ENCODE assay signal across 10 cellular contexts in the genomic region with DNA sequence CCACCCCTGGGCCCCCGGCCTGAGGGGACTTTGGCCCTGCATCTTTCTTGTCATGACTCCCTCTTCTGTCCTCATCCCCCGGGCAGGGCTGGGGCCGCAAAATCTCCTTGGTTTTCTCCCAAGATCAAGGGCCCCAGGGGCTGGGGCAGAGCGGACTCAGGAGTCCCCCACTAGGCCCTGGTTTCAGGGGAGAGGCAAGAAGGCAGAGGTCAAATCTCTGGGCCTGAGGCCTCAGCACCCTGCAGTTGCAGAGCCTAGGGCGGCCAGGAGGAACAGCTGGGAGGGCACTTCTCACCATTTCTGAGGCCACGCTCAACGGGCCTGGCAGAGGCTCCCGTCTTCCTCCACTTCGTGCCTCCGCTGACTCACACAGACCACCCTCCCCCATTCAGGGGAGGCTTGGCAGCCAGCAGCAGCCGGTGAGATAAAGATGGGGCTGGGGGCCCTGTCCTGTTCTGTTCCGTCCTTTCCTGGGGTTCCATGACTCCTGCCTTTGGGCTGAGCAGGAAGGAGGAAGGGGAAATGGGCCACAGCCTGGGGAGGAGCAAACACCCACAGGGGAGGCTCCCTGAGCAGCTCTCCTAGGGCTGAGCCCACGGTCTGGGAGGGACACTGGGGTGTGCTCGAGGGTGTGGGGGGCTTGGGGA. TPM values are rescaled to one million over a fixed set of nuclear protein-coding genes. Genes with fewer than 3 reads are reported as not detected.
DNase-seq lines count a peak whose midpoint lies in the region; ATAC-seq and TF ChIP-seq lines count a peak whose summit lies in the region.
"Had no signal": no experiment of that assay in that cellular context is flagged by ENCODE, and none has a peak within 500 bp of the region (broad histone marks: within the 10 kb centered on the region; RNA-seq: fewer than 3 reads in every experiment).

No MANE protein-coding gene starts in this region.

- no peaks in the 10 kb centered on the region for H4K20me1 ChIP-seq in SK-N-SH (ENCODE audit: insufficient read depth)

- TF ChIP-seq POLR2A in esophagus squamous epithelium (IDR thresholded peaks at IDR 0.05): no peak

- POLR2A ChIA-PET in SK-N-SH (lab: Yijun Ruan, JAX): no interaction called here

- no peak overlapping the region for H3K4me2 ChIP-seq in SK-N-SH

- TF ChIP-seq EP300 in SK-N-SH (IDR thresholded peaks at IDR 0.05; ENCODE audit: borderline replicate concordance in 1 of 2, low read depth in 1 of 2, low read length in 1 of 2): no peak

- no peak for TF ChIP-seq RAD21 in SK-N-SH (IDR thresholded peaks at IDR 0.05; ENCODE audit: low read length)

- peak overlapping the region; percentile 19 to 84 (median 50) for H3K27ac ChIP-seq in esophagus squamous epithelium
- H3K27ac ChIP-seq in psoas muscle: peak overlapping the region; percentile 58
- no peak overlapping the region for H3K27ac ChIP-seq in SK-N-SH (ENCODE audit: low read depth in 2 of 2, low read length in 1 of 2)
- H3K27ac ChIP-seq: epithelial cell of prostate had no signal

- peak in 3 of 4 donors; percentile 11 to 54 (median 36) for ATAC-seq in psoas muscle
- ATAC-seq in HG03442 (IDR thresholded peaks at IDR 0.05; ENCODE audit: unreplicated experiment): no peak
- no peak for ATAC-seq in GM18867 (IDR thresholded peaks at IDR 0.05; ENCODE audit: unreplicated experiment)

- DNase-seq in GDM1 (lab: John Stamatoyannopoulos, UW) (peak; percentile 40), NT2/D1 (ENCODE audit: low read depth, low spot score) (no peak), esophagus squamous epithelium (lab: John Stamatoyannopoulos, UW) (no peak), psoas muscle (peak in 1 of 2 donors; percentile 52), SK-N-SH (no peak), NCI-H1694 (lab: John Stamatoyannopoulos, UW) (no peak)
- DNase-seq: DMS153 had no signal

- CTCF ChIA-PET in SK-N-SH (lab: Yijun Ruan, JAX): interaction anchor here (0.7 to 2.5 kb wide), 8 partner anchors 10 to 59 kb away, joined by 3 to 13 read pairs (median 5); no protein-coding TSS in a partner anchor

- H3K9me3 ChIP-seq in NT2/D1 (ENCODE audit: insufficient read depth, low read length) (no peaks in the 10 kb centered on the region), esophagus squamous epithelium (no peaks in the 10 kb centered on the region), psoas muscle (no peaks in the 10 kb centered on the region), SK-N-SH (no peaks in the 10 kb centered on the region)

- H3K4me1 ChIP-seq in NT2/D1 (ENCODE audit: insufficient read depth, insufficient read length) (peaks cover 27% of the 10 kb centered on the region), esophagus squamous epithelium (peaks cover 0 to 23% (median 0%) of the 10 kb centered on the region in 3 donors), psoas muscle (peaks cover 9% of the 10 kb centered on the region), SK-N-SH (ENCODE audit: control insufficient read depth in 1 of 2, insufficient read depth in 2 of 2, low read depth in 1 of 2, low read length in 1 of 2) (no peaks in the 10 kb centered on the region; a peak in 1 of 4 replicates)

- peaks cover 31% of the 10 kb centered on the region for H3K36me3 ChIP-seq in NT2/D1 (ENCODE audit: insufficient read depth, insufficient read length, low read length)
- H3K36me3 ChIP-seq in esophagus squamous epithelium: no peaks in the 10 kb centered on the region
- no peaks in the 10 kb centered on the region for H3K36me3 ChIP-seq in psoas muscle (ENCODE audit: insufficient read depth in 1 of 2, low read depth in 1 of 2)
- H3K36me3 ChIP-seq in SK-N-SH (replicated peaks in 1 of 2; ENCODE audit: control insufficient read depth in 1 of 2, insufficient read depth in 2 of 2, low read length in 1 of 2): no peaks in the 10 kb centered on the region

- H3K79me2 ChIP-seq in SK-N-SH (ENCODE audit: insufficient read depth): no peaks in the 10 kb centered on the region

- H3F3A ChIP-seq in SK-N-SH (replicated peaks; ENCODE audit: insufficient read depth): no peaks in the 10 kb centered on the region

- no peak overlapping the region for H2AFZ ChIP-seq in SK-N-SH (ENCODE audit: low read depth)

- WGBS in esophagus squamous epithelium, 2 donors: 49 to 80% methylated on average over 2 to 6 of the region's 14 CpGs
- WGBS in psoas muscle, 3 donors: 57 to 67% (median 59%) methylated on average over 14 of the region's 14 CpGs
- 56% methylated on average over 9 of the region's 14 CpGs for WGBS in SK-N-SH (ENCODE audit: low lambda C conversion rate)

- no peaks in the 10 kb centered on the region for H3K27me3 ChIP-seq in NT2/D1 (ENCODE audit: insufficient read depth, insufficient read length)
- H3K27me3 ChIP-seq in esophagus squamous epithelium: peaks cover 0 to 26% (median 0%) of the 10 kb centered on the region in 4 donors
- H3K27me3 ChIP-seq in psoas muscle (ENCODE audit: insufficient read depth in 3 of 3, low read length in 2 of 3): no peaks in the 10 kb centered on the region
- peaks cover 49% of the 10 kb centered on the region for H3K27me3 ChIP-seq in SK-N-SH (ENCODE audit: insufficient read depth)

- H3K9ac ChIP-seq in NT2/D1 (ENCODE audit: insufficient read length, low read depth) (peak overlapping the region; percentile 39), SK-N-SH (no peak overlapping the region)

- no peak overlapping the region for H3K4me3 ChIP-seq in NT2/D1 (ENCODE audit: insufficient read length, low read depth)
- peak overlapping the region; percentile 6 to 48 (median 22) for H3K4me3 ChIP-seq in esophagus squamous epithelium
- H3K4me3 ChIP-seq in psoas muscle: peak overlapping the region; percentile 56
- no peak overlapping the region for H3K4me3 ChIP-seq in SK-N-SH (ENCODE audit: low read depth in 2 of 2, low read length in 1 of 2)

- intact Hi-C loops in esophagus squamous epithelium (cut with DNase I) (no loop called here), psoas muscle (cut with DNase I) (no loop called here)

- TF ChIP-seq CTCF in esophagus squamous epithelium (IDR thresholded peaks at IDR 0.05) (no peak), psoas muscle (IDR thresholded peaks at IDR 0.05) (no peak), SK-N-SH (IDR thresholded peaks at IDR 0.05) (no peak)

- H3K9me2 ChIP-seq in SK-N-SH: no peaks in the 10 kb centered on the region

TF ChIP-seq in SK-N-SH, 30 proteins besides CTCF, POLR2A, EP300 and RAD21 (continues in another document):
- TF ChIP-seq SMC3 (IDR thresholded peaks at IDR 0.05; ENCODE audit: low read depth, low read length): no peak
- no peak for TF ChIP-seq NFIC (IDR thresholded peaks at IDR 0.05; ENCODE audit: borderline replicate concordance)
- no peak for TF ChIP-seq FOSL2 (IDR thresholded peaks at IDR 0.05; ENCODE audit: borderline replicate concordance, low read depth)
- no peak for TF ChIP-seq FOXM1 (IDR thresholded peaks at IDR 0.05; ENCODE audit: low read depth)
- no peak for TF ChIP-seq EZH2phosphoT487 (IDR thresholded peaks at IDR 0.05; ENCODE audit: borderline replicate concordance, low read depth)
- no peak for TF ChIP-seq CHD2 (IDR thresholded peaks at IDR 0.05; ENCODE audit: low read length, partially characterized antibody)
- TF ChIP-seq, protein P1, sequence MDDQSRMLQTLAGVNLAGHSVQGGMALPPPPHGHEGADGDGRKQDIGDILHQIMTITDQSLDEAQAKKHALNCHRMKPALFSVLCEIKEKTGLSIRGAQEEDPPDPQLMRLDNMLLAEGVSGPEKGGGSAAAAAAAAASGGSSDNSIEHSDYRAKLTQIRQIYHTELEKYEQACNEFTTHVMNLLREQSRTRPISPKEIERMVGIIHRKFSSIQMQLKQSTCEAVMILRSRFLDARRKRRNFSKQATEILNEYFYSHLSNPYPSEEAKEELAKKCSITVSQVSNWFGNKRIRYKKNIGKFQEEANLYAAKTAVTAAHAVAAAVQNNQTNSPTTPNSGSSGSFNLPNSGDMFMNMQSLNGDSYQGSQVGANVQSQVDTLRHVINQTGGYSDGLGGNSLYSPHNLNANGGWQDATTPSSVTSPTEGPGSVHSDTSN (IDR thresholded peaks at IDR 0.05): no peak
- TF ChIP-seq POLR2AphosphoS5 (IDR thresholded peaks at IDR 0.05; ENCODE audit: low read depth, low read length): no peak

RNA-seq across cellular contexts. Expression of a gene that starts 12.4 kb away (rescaled TPM):
- total RNA-seq in esophagus squamous epithelium (not detected), psoas muscle (under 1 TPM in 1 of 4 donors, not detected in 3; 0.16 TPM)
- polyA plus RNA-seq in psoas muscle (under 1 TPM in 1 of 3 donors, not detected in 2; 0.07 TPM), SK-N-SH (2012; rRNA removed) (0.05 TPM in 1 of 2 replicates, not detected in the other)
- polyA plus RNA-seq in SK-N-SH (2012; cell fraction: cytosol; rRNA removed): not detected in 2 replicates
- polyA plus RNA-seq in SK-N-SH (2012; cell fraction: nucleus; rRNA removed): 0.08 and 0.16 TPM in 2 replicates

RNA-seq across cellular contexts. Expression of a gene that starts 21.3 kb away (rescaled TPM):
- total RNA-seq in esophagus squamous epithelium: 10 to 100 TPM in 3 of 4 donors, 1 to 10 TPM in 1; 4.6 to 31.7 (median 17.3) TPM
- 100 to 1,000 TPM in 3 of 4 donors, 10 to 100 TPM in 1; 90.5 to 192 (median 123) TPM for total RNA-seq in psoas muscle
- polyA plus RNA-seq in psoas muscle: 100 to 1,000 TPM; 302 to 749 (median 618) TPM
- polyA plus RNA-seq in SK-N-SH (2012; rRNA removed): 26.4 and 34.7 TPM in 2 replicates
- polyA plus RNA-seq in SK-N-SH (2012; cell fraction: cytosol; rRNA removed): 21.8 and 21.9 TPM in 2 replicates
- 39.1 and 47.2 TPM in 2 replicates for polyA plus RNA-seq in SK-N-SH (2012; cell fraction: nucleus; rRNA removed)

RNA-seq across cellular contexts. Expression of a gene that starts 25.7 kb away (rescaled TPM):
- total RNA-seq in esophagus squamous epithelium (10 to 100 TPM in 3 of 4 donors, 1 to 10 TPM in 1; 9.7 to 13.9 (median 11.9) TPM), psoas muscle (1 to 10 TPM; 1.8 to 4.1 (median 1.9) TPM)
- polyA plus RNA-seq in psoas muscle (1 to 10 TPM; 1.9 to 5.4 (median 4.6) TPM), SK-N-SH (2012; rRNA removed) (7.6 and 9.7 TPM in 2 replicates)
- polyA plus RNA-seq in SK-N-SH (2012; cell fraction: cytosol; rRNA removed): 3.8 and 6.7 TPM in 2 replicates
- polyA plus RNA-seq in SK-N-SH (2012; cell fraction: nucleus; rRNA removed): 17.6 and 22.7 TPM in 2 replicates

RNA-seq across cellular contexts. Expression of a gene that starts 40.4 kb away (rescaled TPM):
- total RNA-seq in esophagus squamous epithelium (1 to 10 TPM in 1 of 4 donors, under 1 TPM in 3; 0.19 to 1.4 (median 0.61) TPM), psoas muscle (1 to 10 TPM in 3 of 4 donors, under 1 TPM in 1; 0.67 to 2.3 (median 1.2) TPM)
- polyA plus RNA-seq in psoas muscle (1 to 10 TPM in 1 of 3 donors, under 1 TPM in 2; 0.13 to 1.2 (median 0.23) TPM), SK-N-SH (2012; rRNA removed) (0.03 and 0.05 TPM in 2 replicates)
- 0.01 TPM in 2 replicates for polyA plus RNA-seq in SK-N-SH (2012; cell fraction: cytosol; rRNA removed)
- 0.05 and 0.13 TPM in 2 replicates for polyA plus RNA-seq in SK-N-SH (2012; cell fraction: nucleus; rRNA removed)

RNA-seq across cellular contexts. Expression of a gene that starts 48.1 kb away (rescaled TPM):
- total RNA-seq in esophagus squamous epithelium: 10 to 100 TPM in 1 of 4 donors, 1 to 10 TPM in 3; 3.9 to 14.3 (median 6.4) TPM
- 10 to 100 TPM in 1 of 4 donors, 1 to 10 TPM in 3; 8.1 to 11.6 (median 9.2) TPM for total RNA-seq in psoas muscle
- polyA plus RNA-seq in psoas muscle: 10 to 100 TPM in 2 of 3 donors, 1 to 10 TPM in 1; 7.9 to 19.1 (median 18.9) TPM
- 0.83 and 1.1 TPM in 2 replicates for polyA plus RNA-seq in SK-N-SH (2012; rRNA removed)
- 0.55 and 0.92 TPM in 2 replicates for polyA plus RNA-seq in SK-N-SH (2012; cell fraction: cytosol; rRNA removed)
- 1.4 and 2.5 TPM in 2 replicates for polyA plus RNA-seq in SK-N-SH (2012; cell fraction: nucleus; rRNA removed)

Comparison
In these comparisons a context has a peak if more than half of its experiments do, and no peak if none do; other contexts are left out.
1. H3K4me3 ChIP-seq: peak in esophagus squamous epithelium (4 of 4) and psoas muscle (single experiment); none in NT2/D1 (single experiment) and SK-N-SH (0 of 2).
2. H3K27ac ChIP-seq: peak in esophagus squamous epithelium (4 of 4) and psoas muscle (single experiment); none in SK-N-SH (0 of 2).
3. ATAC-seq: peak in psoas muscle (3 of 4); none in HG03442 (single experiment) and GM18867 (single experiment).